Comparison of ENCODE assay signal across 10 cellular contexts in genomic region chr1:27429029-27429425, GRCh38. TPM values are rescaled to one million over a fixed set of nuclear protein-coding genes. Genes with fewer than 3 reads are reported as not detected.
DNase-seq lines count a peak whose midpoint lies in the region; ATAC-seq and TF ChIP-seq lines count a peak whose summit lies in the region.
"Had no signal": no experiment of that assay in that cellular context is flagged by ENCODE, and none has a peak within 500 bp of the region (broad histone marks: within the 10 kb centered on the region; RNA-seq: fewer than 3 reads in every experiment).

No MANE protein-coding gene starts in this region.

- H3K9me3 ChIP-seq in breast epithelium (no peaks in the 10 kb centered on the region), testis (no peaks in the 10 kb centered on the region)

- WGBS in testis, 2 donors: 12 to 21% methylated on average over 2 of the region's 2 CpGs

- intact Hi-C loops in breast epithelium (cut with DNase I; ENCODE audit: low total_unique reads): no loop called here
- intact Hi-C loops in testis (cut with DNase I; ENCODE audit: low total_unique reads): no loop called here

- DNase-seq in T-helper 1 cell (no peak), breast epithelium (ENCODE audit: low spot score in 2 of 2) (no peak), medulla oblongata (ENCODE audit: extremely low spot score) (peak; percentile 14), testis (no peak), NCI-H2227 (lab: John Stamatoyannopoulos, UW; ENCODE audit: unreplicated experiment) (no peak)

- H3K27me3 ChIP-seq in breast epithelium: no peaks in the 10 kb centered on the region
- H3K27me3 ChIP-seq in testis: no peaks in the 10 kb centered on the region

- H3K27ac Mint-ChIP-seq in T-helper 1 cell treated with Interleukin-12 subunit alpha and Interleukin-12 subunit beta and Interleukin-4 antibody, amounts not matched to agents 30 μg/mL and 1 μg/mL, for 36 hours: peak overlapping the region; percentile 93

- H3K36me3 ChIP-seq in breast epithelium: no peaks in the 10 kb centered on the region
- H3K36me3 ChIP-seq in testis (ENCODE audit: low read depth, missing control alignments): no peaks in the 10 kb centered on the region

- TF ChIP-seq POLR2A in breast epithelium (IDR thresholded peaks at IDR 0.05) (no peak), testis (IDR thresholded peaks at IDR 0.05) (no peak)

- no peaks in the 10 kb centered on the region for H3K27me3 Mint-ChIP-seq in T-helper 1 cell treated with Interleukin-12 subunit alpha and Interleukin-12 subunit beta and Interleukin-4 antibody, amounts not matched to agents 30 μg/mL and 1 μg/mL, for 36 hours (ENCODE audit: low read depth)

- ATAC-seq in GM18519 (IDR thresholded peaks at IDR 0.05; ENCODE audit: low FRiP score, unreplicated experiment): no peak
- ATAC-seq in GM18498 (IDR thresholded peaks at IDR 0.05; ENCODE audit: unreplicated experiment): no peak

- peaks cover 10 to 23% of the 10 kb centered on the region in 2 donors for H3K4me1 ChIP-seq in breast epithelium
- H3K4me1 ChIP-seq in testis: peaks cover 58% of the 10 kb centered on the region

- H3K4me1 Mint-ChIP-seq in T-helper 1 cell treated with Interleukin-12 subunit alpha and Interleukin-12 subunit beta and Interleukin-4 antibody, amounts not matched to agents 30 μg/mL and 1 μg/mL, for 36 hours (ENCODE audit: low read depth): peaks cover 58% of the 10 kb centered on the region

- H3K9me3 Mint-ChIP-seq in T-helper 1 cell treated with Interleukin-12 subunit alpha and Interleukin-12 subunit beta and Interleukin-4 antibody, amounts not matched to agents 30 μg/mL and 1 μg/mL, for 36 hours: no peaks in the 10 kb centered on the region

- H3K4me3 ChIP-seq in breast epithelium (peak overlapping the region; percentile 26 to 53 (median 30)), testis (no peak overlapping the region)

- TF ChIP-seq CTCF in breast epithelium (IDR thresholded peaks at IDR 0.05) (no peak), testis (IDR thresholded peaks at IDR 0.05) (no peak)

- peak overlapping the region; percentile 80 for H3K4me3 Mint-ChIP-seq in T-helper 1 cell treated with Interleukin-12 subunit alpha and Interleukin-12 subunit beta and Interleukin-4 antibody, amounts not matched to agents 30 μg/mL and 1 μg/mL, for 36 hours

- H3K27ac ChIP-seq in breast epithelium: peak overlapping the region; percentile 79 to 91
- peak overlapping the region; percentile 69 to 80 for H3K27ac ChIP-seq in testis

- H3K36me3 Mint-ChIP-seq in T-helper 1 cell treated with Interleukin-12 subunit alpha and Interleukin-12 subunit beta and Interleukin-4 antibody, amounts not matched to agents 30 μg/mL and 1 μg/mL, for 36 hours (ENCODE audit: low read depth): peaks cover 28% of the 10 kb centered on the region

RNA-seq across cellular contexts. Expression of gene GPR3, which starts 36.6 kb away (rescaled TPM):
- total RNA-seq in breast epithelium (under 1 TPM in 2 of 3 donors, not detected in 1; 0.16 to 0.66 TPM), testis (under 1 TPM; 0.12 to 0.47 TPM)
- 0.20 TPM for polyA plus RNA-seq in testis (ENCODE audit: insufficient read depth, low read depth, low replicate concordance)

RNA-seq across cellular contexts. Expression of gene CD164L2, which starts 45.9 kb away (rescaled TPM):
- total RNA-seq in breast epithelium (1 to 10 TPM in 1 of 3 donors, under 1 TPM in 1, not detected in 1; 0.66 to 5.3 TPM), testis (1 to 10 TPM in 1 of 2 donors, under 1 TPM in 1; 0.24 to 1.5 TPM)
- 0.76 TPM for polyA plus RNA-seq in testis (ENCODE audit: insufficient read depth, low read depth, low replicate concordance)
- total RNA-seq: left cardiac atrium; T-helper 1 cell treated with Interleukin-12 subunit alpha and Interleukin-12 subunit beta and Interleukin-4 antibody, amounts not matched to agents 30 ng/mL and 1 ng/mL, for 36 hours had no signal

RNA-seq across cellular contexts. Expression of gene FCN3, which starts 54.4 kb away (rescaled TPM):
- total RNA-seq in breast epithelium (10 to 100 TPM in 1 of 3 donors, 1 to 10 TPM in 2; 6.0 to 10.5 (median 7.4) TPM), testis (1 to 10 TPM; 3.6 to 6.9 TPM)
- polyA plus RNA-seq in testis (ENCODE audit: insufficient read depth, low read depth, low replicate concordance): 0.54 TPM
- total RNA-seq: T-helper 1 cell treated with Interleukin-12 subunit alpha and Interleukin-12 subunit beta and Interleukin-4 antibody, amounts not matched to agents 30 ng/mL and 1 ng/mL, for 36 hours had no signal

Comparison
In these comparisons a context has a peak if more than half of its experiments do, and no peak if none do; other contexts are left out.
1. H3K4me3 ChIP-seq: peak in breast epithelium (3 of 3); none in testis (0 of 2).